ENCODE assay signal across 1 cellular context in genomic region chr1:155000725-155001437, GRCh38.
A peak's percentile ranks its signal among the peaks of the same experiment; 100 is the strongest.
TF ChIP-seq lines count a peak whose summit lies in the region.

No MANE protein-coding gene starts in this region.

TF ChIP-seq in HepG2, 621 proteins besides CTCF, POLR2A, EP300 and RAD21 (continued from another document and continues in another):
- TF ChIP-seq BCLAF1 (IDR thresholded peaks at IDR 0.05) = no peak
- no peak for TF ChIP-seq ZBTB40 (IDR thresholded peaks at IDR 0.05)
- TF ChIP-seq ZBTB40 (CRISPR knock-in tag; IDR thresholded peaks at IDR 0.05) = peak; percentile 60; the same call in 1 of the 2 replicates
- TF ChIP-seq ZNF674 (CRISPR knock-in tag; IDR thresholded peaks at IDR 0.05; ENCODE audit: low read depth) = no peak
- TF ChIP-seq HNRNPUL1 (IDR thresholded peaks at IDR 0.05; ENCODE audit: low read depth, low read length) = 0 out of 2 replicates have a peak, but pooled peaks have one; percentile 44
- peak; percentile 80 for TF ChIP-seq ERF (CRISPR knock-in tag; IDR thresholded peaks at IDR 0.05)
- peak; percentile 71; the same call in 1 of the 2 replicates for TF ChIP-seq ZNF776 (CRISPR knock-in tag; IDR thresholded peaks at IDR 0.05)
- TF ChIP-seq ZNF317 (CRISPR knock-in tag; IDR thresholded peaks at IDR 0.05) = 0 out of 2 replicates have a peak, but pooled peaks have one; percentile 57
- TF ChIP-seq JUN (CRISPR knock-in tag; IDR thresholded peaks at IDR 0.05) = peak; percentile 73; the same call in 1 of the 2 replicates
- peak; percentile 69 for TF ChIP-seq SKIL (CRISPR knock-in tag; IDR thresholded peaks at IDR 0.05; ENCODE audit: borderline replicate concordance)
- peak; percentile 47; the same call in 1 of the 2 replicates for TF ChIP-seq HCFC1 (IDR thresholded peaks at IDR 0.05; ENCODE audit: low read depth, low read length)
- no peak for TF ChIP-seq TIGD3 (CRISPR knock-in tag; IDR thresholded peaks at IDR 0.05; ENCODE audit: borderline replicate concordance)
- TF ChIP-seq ZNF260 (CRISPR knock-in tag; IDR thresholded peaks at IDR 0.05; ENCODE audit: borderline replicate concordance, low read depth) = no peak
- TF ChIP-seq GABPB1 (CRISPR knock-in tag; IDR thresholded peaks at IDR 0.05) = peak; percentile 83
- TF ChIP-seq PBX2 (CRISPR knock-in tag; IDR thresholded peaks at IDR 0.05) = 0 out of 2 replicates have a peak, but pooled peaks have one; percentile 14
- TF ChIP-seq WIZ (CRISPR knock-in tag; IDR thresholded peaks at IDR 0.05) = no peak
- no peak for TF ChIP-seq TRIM22 (IDR thresholded peaks at IDR 0.05)
- peak; percentile 41; the same call in 1 of the 2 replicates for TF ChIP-seq RERE (CRISPR knock-in tag; IDR thresholded peaks at IDR 0.05; ENCODE audit: low read depth)
- TF ChIP-seq ZNF121 (CRISPR knock-in tag; IDR thresholded peaks at IDR 0.05) = no peak
